Comparison of ENCODE assay signal across 8 cellular contexts in the genomic region with DNA sequence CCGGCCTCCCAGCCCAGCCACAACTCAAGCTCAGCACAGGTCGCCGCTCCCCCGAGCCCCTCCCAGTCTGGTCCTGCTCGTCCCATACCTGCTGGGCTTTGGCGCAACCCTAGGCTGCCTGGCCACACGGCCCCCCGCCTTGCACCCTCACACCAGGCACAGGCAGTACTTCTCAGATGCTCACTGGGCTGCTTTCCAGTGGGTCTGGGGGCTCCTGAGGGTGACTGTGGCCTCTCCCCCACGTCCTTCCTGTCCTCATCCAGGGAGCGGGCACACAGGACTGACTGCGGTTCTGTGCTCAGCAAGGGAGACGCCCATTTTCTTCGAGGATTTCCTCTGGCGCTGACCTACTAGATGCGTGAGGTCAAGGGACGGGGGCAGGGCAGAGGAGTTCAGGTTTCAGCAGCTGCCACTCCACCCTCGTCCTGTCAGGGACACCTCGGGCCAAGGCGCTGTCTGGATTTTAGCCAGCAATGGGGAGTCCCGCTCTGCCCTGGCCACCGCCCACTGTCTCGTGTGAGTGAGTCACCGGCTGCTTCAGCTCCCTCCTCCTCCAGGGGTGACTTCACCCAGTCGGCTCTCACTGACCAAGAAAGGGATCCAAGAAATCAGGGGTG.
A peak's percentile ranks its signal among the peaks of the same experiment; 100 is the strongest.
DNase-seq lines count a peak whose midpoint lies in the region; ATAC-seq and TF ChIP-seq lines count a peak whose summit lies in the region.

No MANE protein-coding gene starts in this region.

- TF ChIP-seq CTCF in left ventricle myocardium inferior (IDR thresholded peaks at IDR 0.05; ENCODE audit: borderline replicate concordance), result no peak

- H3K4me1 ChIP-seq in left ventricle myocardium inferior (peaks cover 58% of the 10 kb centered on the region), aorta (ENCODE audit: control insufficient read depth in 1 of 2, insufficient read depth in 2 of 2, low read length in 2 of 2) (no peaks in the 10 kb centered on the region)

- peak; percentile 73 for ATAC-seq in HG03175 (IDR thresholded peaks at IDR 0.05; ENCODE audit: unreplicated experiment)
- peak; percentile 91 for ATAC-seq in activated naive CD8-positive, alpha-beta T cell treated with anti-CD3 and anti-CD28 coated beads, Interleukin-2, amount 50 U/mL, for 24 hours
- ATAC-seq in aorta (ENCODE audit: low FRiP score), result peak; percentile 92

- H3K27me3 Mint-ChIP-seq in activated naive CD8-positive, alpha-beta T cell treated with anti-CD3 and anti-CD28 coated beads, Interleukin-2, amount 50 U/mL, for 24 hours, result no peaks in the 10 kb centered on the region

- peak overlapping the region; percentile 63 for H3K4me3 ChIP-seq in left ventricle myocardium inferior
- H3K4me3 ChIP-seq in aorta (ENCODE audit: low read length in 2 of 2), result no peak overlapping the region

- no peak overlapping the region for H3K27ac Mint-ChIP-seq in activated naive CD8-positive, alpha-beta T cell treated with anti-CD3 and anti-CD28 coated beads, Interleukin-2, amount 50 U/mL, for 24 hours

- H3K27me3 ChIP-seq in left ventricle myocardium inferior (ENCODE audit: low read depth), result no peaks in the 10 kb centered on the region
- H3K27me3 ChIP-seq in aorta (ENCODE audit: control insufficient read depth in 1 of 2, insufficient read depth in 2 of 2, low read length in 1 of 2), result no peaks in the 10 kb centered on the region

- H3K36me3 ChIP-seq in left ventricle myocardium inferior (no peaks in the 10 kb centered on the region), aorta (ENCODE audit: control insufficient read depth in 1 of 2, insufficient read depth in 2 of 2, low read length in 1 of 2) (no peaks in the 10 kb centered on the region)

- H3K27ac ChIP-seq in left ventricle myocardium inferior (replicated peaks), result peak overlapping the region; percentile 90
- no peak overlapping the region for H3K27ac ChIP-seq in aorta (ENCODE audit: low read depth in 1 of 2, low read length in 2 of 2)

- DNase-seq in stimulated activated naive CD4-positive, alpha-beta T cell treated with Interleukin-2 at 50 U/mL for 16 hours (lab: John Stamatoyannopoulos, UW), result peak; percentile 51
- DNase-seq in stimulated activated naive CD4-positive, alpha-beta T cell (lab: John Stamatoyannopoulos, UW), result no peak
- DNase-seq in SW480 (ENCODE audit: low spot score) (peak; percentile 79), left ventricle myocardium inferior (peak; percentile 94), renal cortical epithelial cell (ENCODE audit: low read depth) (peak; percentile 89), aorta (peak; percentile 98)
- peak; percentile 71 for DNase-seq in activated naive CD8-positive, alpha-beta T cell treated with anti-CD3 and anti-CD28 coated beads, Interleukin-2, amount 50 U/mL, for 24 hours

- no peak overlapping the region for H3K4me3 Mint-ChIP-seq in activated naive CD8-positive, alpha-beta T cell treated with anti-CD3 and anti-CD28 coated beads, Interleukin-2, amount 50 U/mL, for 24 hours

- no peaks in the 10 kb centered on the region for H3K36me3 Mint-ChIP-seq in activated naive CD8-positive, alpha-beta T cell treated with anti-CD3 and anti-CD28 coated beads, Interleukin-2, amount 50 U/mL, for 24 hours (ENCODE audit: low read depth)

- peaks cover 8% of the 10 kb centered on the region for H3K4me1 Mint-ChIP-seq in activated naive CD8-positive, alpha-beta T cell treated with anti-CD3 and anti-CD28 coated beads, Interleukin-2, amount 50 U/mL, for 24 hours

- no peaks in the 10 kb centered on the region for H3K9me3 Mint-ChIP-seq in activated naive CD8-positive, alpha-beta T cell treated with anti-CD3 and anti-CD28 coated beads, Interleukin-2, amount 50 U/mL, for 24 hours

- intact Hi-C loops in left ventricle myocardium inferior (cut with micrococcal nuclease) (no loop called here), aorta (cut with DNase I) (no loop called here)

- 16 to 26% methylated on average over 19 to 20 of the region's 24 CpGs for WGBS in aorta, 2 donors

- H3K9me3 ChIP-seq in left ventricle myocardium inferior (replicated peaks) (no peaks in the 10 kb centered on the region), aorta (ENCODE audit: control insufficient read depth, low read length) (no peaks in the 10 kb centered on the region)

Comparison
In these comparisons a context has a peak if more than half of its experiments do, and no peak if none do; other contexts are left out.
1. DNase-seq: peak in stimulated activated naive CD4-positive, alpha-beta T cell treated with Interleukin-2 at 50 U/mL for 16 hours (single experiment), SW480 (single experiment), activated naive CD8-positive, alpha-beta T cell treated with anti-CD3 and anti-CD28 coated beads, Interleukin-2, amount 50 U/mL, for 24 hours (single experiment), left ventricle myocardium inferior (single experiment), renal cortical epithelial cell (single experiment) and aorta (2 of 2); none in stimulated activated naive CD4-positive, alpha-beta T cell (0 of 6).
2. Peak in every context shown above with its lines, with median percentiles within 50 percentile points of each other: ATAC-seq.